Comparison of ENCODE assay signal across 1 cellular context in genomic region chr3:196159526-196159925, GRCh38.
TF ChIP-seq lines count a peak whose summit lies in the region.

No MANE protein-coding gene starts in this region.

TF ChIP-seq in GM23338, 12 proteins besides CTCF, POLR2A, EP300 and RAD21 (continued from another document):
- TF ChIP-seq, protein P1, sequence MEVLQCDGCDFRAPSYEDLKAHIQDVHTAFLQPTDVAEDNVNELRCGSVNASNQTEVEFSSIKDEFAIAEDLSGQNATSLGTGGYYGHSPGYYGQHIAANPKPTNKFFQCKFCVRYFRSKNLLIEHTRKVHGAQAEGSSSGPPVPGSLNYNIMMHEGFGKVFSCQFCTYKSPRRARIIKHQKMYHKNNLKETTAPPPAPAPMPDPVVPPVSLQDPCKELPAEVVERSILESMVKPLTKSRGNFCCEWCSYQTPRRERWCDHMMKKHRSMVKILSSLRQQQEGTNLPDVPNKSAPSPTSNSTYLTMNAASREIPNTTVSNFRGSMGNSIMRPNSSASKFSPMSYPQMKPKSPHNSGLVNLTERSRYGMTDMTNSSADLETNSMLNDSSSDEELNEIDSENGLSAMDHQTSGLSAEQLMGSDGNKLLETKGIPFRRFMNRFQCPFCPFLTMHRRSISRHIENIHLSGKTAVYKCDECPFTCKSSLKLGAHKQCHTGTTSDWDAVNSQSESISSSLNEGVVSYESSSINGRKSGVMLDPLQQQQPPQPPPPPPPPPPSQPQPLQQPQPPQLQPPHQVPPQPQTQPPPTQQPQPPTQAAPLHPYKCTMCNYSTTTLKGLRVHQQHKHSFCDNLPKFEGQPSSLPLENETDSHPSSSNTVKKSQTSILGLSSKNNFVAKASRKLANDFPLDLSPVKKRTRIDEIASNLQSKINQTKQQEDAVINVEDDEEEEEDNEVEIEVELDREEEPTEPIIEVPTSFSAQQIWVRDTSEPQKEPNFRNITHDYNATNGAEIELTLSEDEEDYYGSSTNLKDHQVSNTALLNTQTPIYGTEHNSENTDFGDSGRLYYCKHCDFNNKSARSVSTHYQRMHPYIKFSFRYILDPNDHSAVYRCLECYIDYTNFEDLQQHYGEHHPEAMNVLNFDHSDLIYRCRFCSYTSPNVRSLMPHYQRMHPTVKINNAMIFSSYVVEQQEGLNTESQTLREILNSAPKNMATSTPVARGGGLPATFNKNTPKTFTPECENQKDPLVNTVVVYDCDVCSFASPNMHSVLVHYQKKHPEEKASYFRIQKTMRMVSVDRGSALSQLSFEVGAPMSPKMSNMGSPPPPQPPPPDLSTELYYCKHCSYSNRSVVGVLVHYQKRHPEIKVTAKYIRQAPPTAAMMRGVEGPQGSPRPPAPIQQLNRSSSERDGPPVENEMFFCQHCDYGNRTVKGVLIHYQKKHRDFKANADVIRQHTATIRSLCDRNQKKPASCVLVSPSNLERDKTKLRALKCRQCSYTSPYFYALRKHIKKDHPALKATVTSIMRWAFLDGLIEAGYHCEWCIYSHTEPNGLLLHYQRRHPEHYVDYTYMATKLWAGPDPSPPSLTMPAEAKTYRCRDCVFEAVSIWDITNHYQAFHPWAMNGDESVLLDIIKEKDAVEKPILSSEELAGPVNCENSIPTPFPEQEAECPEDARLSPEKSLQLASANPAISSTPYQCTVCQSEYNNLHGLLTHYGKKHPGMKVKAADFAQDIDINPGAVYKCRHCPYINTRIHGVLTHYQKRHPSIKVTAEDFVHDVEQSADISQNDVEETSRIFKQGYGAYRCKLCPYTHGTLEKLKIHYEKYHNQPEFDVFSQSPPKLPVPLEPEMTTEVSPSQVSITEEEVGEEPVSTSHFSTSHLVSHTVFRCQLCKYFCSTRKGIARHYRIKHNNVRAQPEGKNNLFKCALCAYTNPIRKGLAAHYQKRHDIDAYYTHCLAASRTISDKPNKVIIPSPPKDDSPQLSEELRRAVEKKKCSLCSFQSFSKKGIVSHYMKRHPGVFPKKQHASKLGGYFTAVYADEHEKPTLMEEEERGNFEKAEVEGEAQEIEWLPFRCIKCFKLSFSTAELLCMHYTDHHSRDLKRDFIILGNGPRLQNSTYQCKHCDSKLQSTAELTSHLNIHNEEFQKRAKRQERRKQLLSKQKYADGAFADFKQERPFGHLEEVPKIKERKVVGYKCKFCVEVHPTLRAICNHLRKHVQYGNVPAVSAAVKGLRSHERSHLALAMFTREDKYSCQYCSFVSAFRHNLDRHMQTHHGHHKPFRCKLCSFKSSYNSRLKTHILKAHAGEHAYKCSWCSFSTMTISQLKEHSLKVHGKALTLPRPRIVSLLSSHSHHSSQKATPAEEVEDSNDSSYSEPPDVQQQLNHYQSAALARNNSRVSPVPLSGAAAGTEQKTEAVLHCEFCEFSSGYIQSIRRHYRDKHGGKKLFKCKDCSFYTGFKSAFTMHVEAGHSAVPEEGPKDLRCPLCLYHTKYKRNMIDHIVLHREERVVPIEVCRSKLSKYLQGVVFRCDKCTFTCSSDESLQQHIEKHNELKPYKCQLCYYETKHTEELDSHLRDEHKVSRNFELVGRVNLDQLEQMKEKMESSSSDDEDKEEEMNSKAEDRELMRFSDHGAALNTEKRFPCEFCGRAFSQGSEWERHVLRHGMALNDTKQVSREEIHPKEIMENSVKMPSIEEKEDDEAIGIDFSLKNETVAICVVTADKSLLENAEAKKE (CRISPR knock-in tag; IDR thresholded peaks at IDR 0.05): no peak
- TF ChIP-seq REST (IDR thresholded peaks at IDR 0.05; ENCODE audit: unreplicated experiment) (no peak), STAT1 (IDR thresholded peaks at IDR 0.05; ENCODE audit: unreplicated experiment) (no peak), JUNB (IDR thresholded peaks at IDR 0.05; ENCODE audit: unreplicated experiment) (no peak), EZH2phosphoT487 (IDR thresholded peaks at IDR 0.05; ENCODE audit: unreplicated experiment) (no peak), ZNF114 (CRISPR knock-in tag; IDR thresholded peaks at IDR 0.05) (no peak), EZH2 (IDR thresholded peaks at IDR 0.05; ENCODE audit: low read depth, unreplicated experiment) (no peak), POLR2AphosphoS5 (IDR thresholded peaks at IDR 0.05; ENCODE audit: low read depth) (no peak), CREB1 (CRISPR knock-in tag; IDR thresholded peaks at IDR 0.05; ENCODE audit: low read depth) (no peak), ZNF331 (CRISPR knock-in tag; IDR thresholded peaks at IDR 0.05; ENCODE audit: low read depth) (no peak)
- TF ChIP-seq, protein P2, sequence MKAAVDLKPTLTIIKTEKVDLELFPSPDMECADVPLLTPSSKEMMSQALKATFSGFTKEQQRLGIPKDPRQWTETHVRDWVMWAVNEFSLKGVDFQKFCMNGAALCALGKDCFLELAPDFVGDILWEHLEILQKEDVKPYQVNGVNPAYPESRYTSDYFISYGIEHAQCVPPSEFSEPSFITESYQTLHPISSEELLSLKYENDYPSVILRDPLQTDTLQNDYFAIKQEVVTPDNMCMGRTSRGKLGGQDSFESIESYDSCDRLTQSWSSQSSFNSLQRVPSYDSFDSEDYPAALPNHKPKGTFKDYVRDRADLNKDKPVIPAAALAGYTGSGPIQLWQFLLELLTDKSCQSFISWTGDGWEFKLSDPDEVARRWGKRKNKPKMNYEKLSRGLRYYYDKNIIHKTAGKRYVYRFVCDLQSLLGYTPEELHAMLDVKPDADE (IDR thresholded peaks at IDR 0.05): no peak
